In genomic region chr2:180006781-180007579, GRCh38 we compare ENCODE assay signal across 8 cellular contexts. TPM values are rescaled to one million over a fixed set of nuclear protein-coding genes. Genes with fewer than 3 reads are reported as not detected.
DNase-seq lines count a peak whose midpoint lies in the region; ATAC-seq and TF ChIP-seq lines count a peak whose summit lies in the region.

Gene CWC22 (minus strand): TSS chr2:180007297. CDS start chr2:179993341, 13,956 bp downstream.

- H3K4me3 ChIP-seq in SK-N-SH (ENCODE audit: low read depth in 2 of 2, low read length in 1 of 2): peak within 1 kb of the TSS; percentile 88 to 99

- peak within 1 kb of the TSS; percentile 85 to 96 for H3K27ac ChIP-seq in SK-N-SH (ENCODE audit: low read depth in 2 of 2, low read length in 1 of 2)

- ATAC-seq in HG02571 (IDR thresholded peaks at IDR 0.05; ENCODE audit: unreplicated experiment): peak; percentile 99

- no peaks in the 10 kb centered on the region for H3F3A ChIP-seq in SK-N-SH (replicated peaks; ENCODE audit: insufficient read depth)

- DNase-seq in GM04504 (ENCODE audit: low read depth): peak; percentile 80
- DNase-seq in NCI-H1048 (lab: John Stamatoyannopoulos, UW): peak; percentile 80
- DNase-seq in SK-N-SH: peak; percentile 65
- DNase-seq in activated naive CD4-positive, alpha-beta T cell treated with anti-CD3 and anti-CD28 coated beads, Interleukin-2, amount 50 U/mL, for 16 hours: peak; percentile 83
- peak; percentile 69 for DNase-seq in germinal center (ENCODE audit: low spot score)
- DNase-seq in non-pigmented ciliary epithelial cell (ENCODE audit: low read depth): peak; percentile 67
- DNase-seq in superior temporal gyrus (ENCODE audit: extremely low spot score): peak; percentile 99

- 0% methylated on average over 42 of the region's 46 CpGs for WGBS in SK-N-SH (ENCODE audit: low lambda C conversion rate)

- H3K4me2 ChIP-seq in SK-N-SH: peak within 1 kb of the TSS; percentile 70

- POLR2A ChIA-PET in SK-N-SH (lab: Yijun Ruan, JAX): interaction anchor here (1.0 kb wide), 1 partner anchor 11 kb away, joined by 3 read pairs; no protein-coding TSS in a partner anchor

- TF ChIP-seq EP300 in SK-N-SH (IDR thresholded peaks at IDR 0.05; ENCODE audit: borderline replicate concordance in 1 of 2, low read depth in 1 of 2, low read length in 1 of 2): no peak

- no peak for TF ChIP-seq CTCF in SK-N-SH (IDR thresholded peaks at IDR 0.05)

- H3K36me3 ChIP-seq in SK-N-SH (replicated peaks in 1 of 2; ENCODE audit: control insufficient read depth in 1 of 2, insufficient read depth in 2 of 2, low read length in 1 of 2): peaks cover 0 to 2% of the 10 kb centered on the region in 2 experiments

- H3K9me3 ChIP-seq in SK-N-SH: no peaks in the 10 kb centered on the region

- H3K79me2 ChIP-seq in SK-N-SH (ENCODE audit: insufficient read depth): peaks cover 46% of the 10 kb centered on the region

- H3K9ac ChIP-seq in SK-N-SH: peak within 1 kb of the TSS; percentile 85

- H3K27me3 ChIP-seq in SK-N-SH (ENCODE audit: insufficient read depth): no peaks in the 10 kb centered on the region

- peak within 1 kb of the TSS; percentile 78 for H2AFZ ChIP-seq in SK-N-SH (ENCODE audit: low read depth)

- H3K9me2 ChIP-seq in SK-N-SH: no peaks in the 10 kb centered on the region

- peaks cover 5 to 6% of the 10 kb centered on the region in 2 experiments; a peak in 2 of 4 replicates for H3K4me1 ChIP-seq in SK-N-SH (ENCODE audit: control insufficient read depth in 1 of 2, insufficient read depth in 2 of 2, low read depth in 1 of 2, low read length in 1 of 2)

- CTCF ChIA-PET in SK-N-SH (lab: Yijun Ruan, JAX): interaction anchor here (1.5 kb wide), 1 partner anchor 17 kb away, joined by 3 read pairs; no protein-coding TSS in a partner anchor

- no peaks in the 10 kb centered on the region for H4K20me1 ChIP-seq in SK-N-SH (ENCODE audit: insufficient read depth)

- no peak for TF ChIP-seq RAD21 in SK-N-SH (IDR thresholded peaks at IDR 0.05; ENCODE audit: low read length)

TF ChIP-seq in SK-N-SH, 30 proteins besides CTCF, POLR2A, EP300 and RAD21:
- TF ChIP-seq YY1 (IDR thresholded peaks at IDR 0.05; ENCODE audit: low read depth) (peak; percentile 98), RFX5 (IDR thresholded peaks at IDR 0.05; ENCODE audit: low read length) (no peak), JUND (IDR thresholded peaks at IDR 0.05) (no peak), ELF1 (IDR thresholded peaks at IDR 0.05) (peak; percentile 66; the same call in 1 of the 2 replicates), CHD2 (IDR thresholded peaks at IDR 0.05; ENCODE audit: low read length, partially characterized antibody) (peak; percentile 67), PBX3 (IDR thresholded peaks at IDR 0.05) (no peak), TAF1 (IDR thresholded peaks at IDR 0.05; ENCODE audit: borderline replicate concordance, low read depth, low read length) (peak; percentile 69), GATA2 (CRISPR knock-in tag; IDR thresholded peaks at IDR 0.05) (0 out of 2 replicates have a peak, but pooled peaks have one; percentile 2), POLR2AphosphoS5 (IDR thresholded peaks at IDR 0.05; ENCODE audit: low read depth, low read length) (peak; percentile 86), GABPA (IDR thresholded peaks at IDR 0.05; ENCODE audit: low read depth) (peak; percentile 93)
- TF ChIP-seq, protein P1, sequence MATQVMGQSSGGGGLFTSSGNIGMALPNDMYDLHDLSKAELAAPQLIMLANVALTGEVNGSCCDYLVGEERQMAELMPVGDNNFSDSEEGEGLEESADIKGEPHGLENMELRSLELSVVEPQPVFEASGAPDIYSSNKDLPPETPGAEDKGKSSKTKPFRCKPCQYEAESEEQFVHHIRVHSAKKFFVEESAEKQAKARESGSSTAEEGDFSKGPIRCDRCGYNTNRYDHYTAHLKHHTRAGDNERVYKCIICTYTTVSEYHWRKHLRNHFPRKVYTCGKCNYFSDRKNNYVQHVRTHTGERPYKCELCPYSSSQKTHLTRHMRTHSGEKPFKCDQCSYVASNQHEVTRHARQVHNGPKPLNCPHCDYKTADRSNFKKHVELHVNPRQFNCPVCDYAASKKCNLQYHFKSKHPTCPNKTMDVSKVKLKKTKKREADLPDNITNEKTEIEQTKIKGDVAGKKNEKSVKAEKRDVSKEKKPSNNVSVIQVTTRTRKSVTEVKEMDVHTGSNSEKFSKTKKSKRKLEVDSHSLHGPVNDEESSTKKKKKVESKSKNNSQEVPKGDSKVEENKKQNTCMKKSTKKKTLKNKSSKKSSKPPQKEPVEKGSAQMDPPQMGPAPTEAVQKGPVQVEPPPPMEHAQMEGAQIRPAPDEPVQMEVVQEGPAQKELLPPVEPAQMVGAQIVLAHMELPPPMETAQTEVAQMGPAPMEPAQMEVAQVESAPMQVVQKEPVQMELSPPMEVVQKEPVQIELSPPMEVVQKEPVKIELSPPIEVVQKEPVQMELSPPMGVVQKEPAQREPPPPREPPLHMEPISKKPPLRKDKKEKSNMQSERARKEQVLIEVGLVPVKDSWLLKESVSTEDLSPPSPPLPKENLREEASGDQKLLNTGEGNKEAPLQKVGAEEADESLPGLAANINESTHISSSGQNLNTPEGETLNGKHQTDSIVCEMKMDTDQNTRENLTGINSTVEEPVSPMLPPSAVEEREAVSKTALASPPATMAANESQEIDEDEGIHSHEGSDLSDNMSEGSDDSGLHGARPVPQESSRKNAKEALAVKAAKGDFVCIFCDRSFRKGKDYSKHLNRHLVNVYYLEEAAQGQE (IDR thresholded peaks at IDR 0.05; ENCODE audit: low read depth, low read length): no peak

RNA-seq across cellular contexts. Expression of gene CWC22, which starts in this region (rescaled TPM):
- polyA plus RNA-seq in SK-N-SH (2012; rRNA removed): 2.7 and 3.2 TPM in 2 replicates
- polyA plus RNA-seq in SK-N-SH (2012; cell fraction: cytosol; rRNA removed): 4.5 and 6.7 TPM in 2 replicates
- 3.2 and 6.1 TPM in 2 replicates for polyA plus RNA-seq in SK-N-SH (2012; cell fraction: nucleus; rRNA removed)

Comparison
In these comparisons a context has a peak if more than half of its experiments do, and no peak if none do; other contexts are left out.
1. Peak in every context shown above with its lines: DNase-seq, ATAC-seq, H3K4me3 ChIP-seq and H3K27ac ChIP-seq.